Comparison of ENCODE assay signal across 8 cellular contexts in the genomic region with DNA sequence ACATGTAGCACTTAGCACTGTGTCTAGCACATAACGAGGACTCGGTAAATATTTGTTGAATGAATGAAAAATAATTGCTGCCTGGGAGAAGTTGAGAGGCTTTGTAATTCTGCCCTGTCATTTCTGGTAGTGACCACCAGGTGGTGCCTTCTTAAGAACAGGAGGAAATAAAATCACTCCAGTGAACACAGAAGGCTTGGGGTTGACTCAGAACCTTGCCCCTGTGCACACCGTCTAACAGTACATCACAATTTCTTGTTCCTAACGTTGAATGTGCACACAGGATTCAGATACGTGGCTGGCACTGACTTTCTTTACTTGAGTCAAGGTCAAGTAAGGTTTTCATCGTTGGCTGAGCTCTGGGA.
DNase-seq lines count a peak whose midpoint lies in the region; ATAC-seq and TF ChIP-seq lines count a peak whose summit lies in the region.

No MANE protein-coding gene starts in this region.

- H3K9me3 ChIP-seq in psoas muscle, result no peaks in the 10 kb centered on the region

- H3K36me3 ChIP-seq in psoas muscle (ENCODE audit: insufficient read depth in 1 of 2, low read depth in 1 of 2), result no peaks in the 10 kb centered on the region

- DNase-seq in DMS 273 (lab: John Stamatoyannopoulos, UW; ENCODE audit: unreplicated experiment), result peak; percentile 62
- no peak for DNase-seq in DMS 273 treated with DMSO at 0.1 percent for 48 hours (lab: John Stamatoyannopoulos, UW)
- DNase-seq in MV-4-11 (lab: John Stamatoyannopoulos, UW), result peak; percentile 55
- peak; percentile 30 for DNase-seq in activated CD4-positive, CD25-positive, alpha-beta regulatory T cell treated with anti-CD3 and anti-CD28 coated beads, Interleukin-2, amount 50 U/mL, for 72 hours
- peak; percentile 35 for DNase-seq in fibroblast of mammary gland (ENCODE audit: low read depth)
- no peak for DNase-seq in psoas muscle
- DNase-seq in NCI-H2227 treated with DMSO at 0.1 percent for 48 hours (lab: John Stamatoyannopoulos, UW), result no peak

- intact Hi-C loops in psoas muscle (cut with DNase I), result no loop called here

- H3K4me1 ChIP-seq in psoas muscle, result no peaks in the 10 kb centered on the region

- no peak overlapping the region for H3K27ac ChIP-seq in psoas muscle

- ATAC-seq in psoas muscle, result no peak
- ATAC-seq in HG03460 (IDR thresholded peaks at IDR 0.05; ENCODE audit: unreplicated experiment), result no peak

- H3K4me3 ChIP-seq in fibroblast of mammary gland (ENCODE audit: control insufficient read depth, low read depth, low read length) (no peak overlapping the region), psoas muscle (no peak overlapping the region)

- peak; percentile 34 for TF ChIP-seq CTCF in fibroblast of mammary gland (conservative IDR thresholded peaks at IDR 0.05; ENCODE audit: control insufficient read depth, insufficient read depth, low read depth, low read length)
- TF ChIP-seq CTCF in psoas muscle (IDR thresholded peaks at IDR 0.05), result peak; percentile 33

- H3K27me3 ChIP-seq in psoas muscle (ENCODE audit: insufficient read depth in 3 of 3, low read length in 2 of 3), result no peaks in the 10 kb centered on the region

- WGBS in psoas muscle, 3 donors, result 33 to 51% (median 39%) methylated on average over 6 of the region's 6 CpGs

Comparison
In these comparisons a context has a peak if more than half of its experiments do, and no peak if none do; other contexts are left out.
1. DNase-seq: peak in DMS 273 (single experiment), MV-4-11 (single experiment), activated CD4-positive, CD25-positive, alpha-beta regulatory T cell treated with anti-CD3 and anti-CD28 coated beads, Interleukin-2, amount 50 U/mL, for 72 hours (single experiment) and fibroblast of mammary gland (single experiment); none in DMS 273 treated with DMSO at 0.1 percent for 48 hours (single experiment), psoas muscle (0 of 2) and NCI-H2227 treated with DMSO at 0.1 percent for 48 hours (single experiment).